ENCODE assay signal across 8 cellular contexts in genomic region chr5:101977729-101978345, GRCh38.
A peak's percentile ranks its signal among the peaks of the same experiment; 100 is the strongest.
DNase-seq lines count a peak whose midpoint lies in the region; ATAC-seq and TF ChIP-seq lines count a peak whose summit lies in the region.

No MANE protein-coding gene starts in this region.

- TF ChIP-seq CTCF in dorsolateral prefrontal cortex (IDR thresholded peaks at IDR 0.05 in 54 of 56, conservative IDR thresholded peaks at IDR 0.05 in 2 of 56; ENCODE audit: low read depth in 1 of 56, partially characterized antibody in 56 of 56) (peak; percentile 47 to 90 (median 68)), neutrophil (IDR thresholded peaks at IDR 0.05) (peak; percentile 27)

- no peaks in the 10 kb centered on the region for H3K9me3 ChIP-seq in neutrophil

- no peak overlapping the region for H3K27ac ChIP-seq in dorsolateral prefrontal cortex
- no peak overlapping the region for H3K27ac ChIP-seq in neutrophil

- no peaks in the 10 kb centered on the region for H3K4me1 ChIP-seq in neutrophil (ENCODE audit: control insufficient read depth in 1 of 2, insufficient read depth in 1 of 2, low read depth in 1 of 2, low read length in 1 of 2)

- peak; percentile 96 for ATAC-seq in GM21528 (IDR thresholded peaks at IDR 0.05; ENCODE audit: low FRiP score, unreplicated experiment)
- no peak for ATAC-seq in HG02840 (IDR thresholded peaks at IDR 0.05; ENCODE audit: low FRiP score, unreplicated experiment)

- DNase-seq in GM04503 (ENCODE audit: low read depth) (peak; percentile 9), HS-5 (ENCODE audit: low read depth) (peak; percentile 18), NOMO-1 treated with DMSO at 0.1 percent for 48 hours (lab: John Stamatoyannopoulos, UW; ENCODE audit: unreplicated experiment) (peak; percentile 39), dorsolateral prefrontal cortex (no peak), NCI-H2227 treated with DMSO at 0.1 percent for 48 hours (lab: John Stamatoyannopoulos, UW) (no peak)

- intact Hi-C loops in dorsolateral prefrontal cortex (cut with DNase I): no loop called here

- no peaks in the 10 kb centered on the region for H3K27me3 ChIP-seq in dorsolateral prefrontal cortex
- no peaks in the 10 kb centered on the region for H3K27me3 ChIP-seq in neutrophil

- H3K36me3 ChIP-seq in neutrophil: no peaks in the 10 kb centered on the region

- H3K4me3 ChIP-seq in dorsolateral prefrontal cortex: no peak overlapping the region
- H3K4me3 ChIP-seq in neutrophil (ENCODE audit: low read depth in 1 of 2, low read length in 1 of 2): no peak overlapping the region

Comparison
In these comparisons a context has a peak if more than half of its experiments do, and no peak if none do; other contexts are left out.
1. DNase-seq: peak in GM04503 (single experiment), HS-5 (single experiment) and NOMO-1 treated with DMSO at 0.1 percent for 48 hours (single experiment); none in dorsolateral prefrontal cortex (0 of 10) and NCI-H2227 treated with DMSO at 0.1 percent for 48 hours (single experiment).